Comparison of ENCODE assay signal across 29 cellular contexts in the genomic region with DNA sequence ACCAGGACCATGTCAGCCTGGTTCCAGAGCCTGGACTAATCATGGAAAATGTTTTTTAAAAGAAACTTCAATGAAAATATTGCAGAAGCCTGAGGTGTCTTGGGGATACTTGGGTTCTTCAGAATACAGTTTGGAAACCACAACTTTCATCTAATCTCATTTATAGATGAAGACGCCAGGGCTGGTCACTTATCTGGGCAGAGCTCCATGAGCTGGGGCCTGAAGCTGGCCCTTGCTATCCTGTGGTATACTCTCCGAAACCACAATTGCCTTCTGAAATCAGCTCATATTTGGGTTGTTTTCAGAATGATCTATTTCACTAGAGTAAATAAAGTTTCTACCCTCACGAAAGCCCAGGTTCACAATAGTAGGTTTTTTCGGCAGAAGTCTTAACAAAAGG. TPM values are rescaled to one million over a fixed set of nuclear protein-coding genes. Genes with fewer than 3 reads are reported as not detected.
"Had no signal": no experiment of that assay in that cellular context is flagged by ENCODE, and none has a peak within 500 bp of the region (broad histone marks: within the 10 kb centered on the region; RNA-seq: fewer than 3 reads in every experiment).

No MANE protein-coding gene starts in this region.

- H3K4me3 Mint-ChIP-seq: activated CD8-positive, alpha-beta T cell treated with anti-CD3 and anti-CD28 coated beads for 36 hours; activated naive CD4-positive, alpha-beta T cell treated with anti-CD3 and anti-CD28 coated beads, Interleukin-2, amount 10 ng/mL, durations not matched to agents 7 days and 5 days; activated T-cell treated with anti-CD3 and anti-CD28 coated beads, Interleukin-2, amount 50 U/mL, for 72 hours; T-helper 17 cell had no signal

- DNase-seq: activated CD4-positive, alpha-beta T cell treated with anti-CD3 and anti-CD28 coated beads for 4 hours; activated CD8-positive, alpha-beta memory T cell treated with anti-CD3 and anti-CD28 coated beads, Interleukin-2, amount 50 U/mL, for 4 hours; activated CD8-positive, alpha-beta T cell treated with anti-CD3 and anti-CD28 coated beads for 36 hours; activated gamma-delta T cell treated with Interleukin-2 at 50 U/mL for 16 hours; activated naive CD4-positive, alpha-beta T cell treated with anti-CD3 and anti-CD28 coated beads, Interleukin-2, amount 10 ng/mL, durations not matched to agents 7 days and 5 days; activated T-cell treated with anti-CD3 and anti-CD28 coated beads, Interleukin-2, amount 50 U/mL, for 72 hours; aorta; central memory CD4-positive, alpha-beta T cell; MG63; NCI-H1092 treated with DMSO at 0.1 percent for 48 hours; NCI-H1417 treated with DMSO at 0.1 percent for 48 hours; NCI-H1694; NCI-H2029; NCI-H2107; NCI-H2171 treated with DMSO at 0.1 percent for 48 hours; NCI-H226; NCI-H526; NCI-H774; NK-92 treated with Interleukin-12 subunit alpha and Interleukin-12 subunit beta, amount 100 ng/mL, for 24 hours; PC-3; SHP77; T-helper 17 cell; T-helper 9 cell; WERI-Rb-1 had no signal

- H3K27me3 ChIP-seq: breast epithelium, MG63, SJSA1 had no signal

- H3K36me3 Mint-ChIP-seq: activated naive CD4-positive, alpha-beta T cell treated with anti-CD3 and anti-CD28 coated beads, Interleukin-2, amount 10 ng/mL, durations not matched to agents 7 days and 5 days had no signal

- H3K4me3 ChIP-seq: breast epithelium, MG63, SJSA1 had no signal

- H3K27me3 Mint-ChIP-seq: activated CD8-positive, alpha-beta T cell treated with anti-CD3 and anti-CD28 coated beads for 36 hours had no signal

- H3K4me1 ChIP-seq: breast epithelium, SJSA1 had no signal

- H3K36me3 ChIP-seq: breast epithelium, MG63, SJSA1, WERI-Rb-1 had no signal

- H3K9me3 Mint-ChIP-seq: activated CD8-positive, alpha-beta T cell treated with anti-CD3 and anti-CD28 coated beads for 36 hours; activated naive CD4-positive, alpha-beta T cell treated with anti-CD3 and anti-CD28 coated beads, Interleukin-2, amount 10 ng/mL, durations not matched to agents 7 days and 5 days; activated T-helper 2 cell treated with anti-CD3 and anti-CD28 coated beads, Interferon-gamma antibody, Interleukin-2, Interleukin-4, amounts not matched to agents 10 μg/mL and 5 μg/mL and 100 μg/mL, durations not matched to agents 14 hours and 24 hours and 36 hours had no signal

- H3K27ac Mint-ChIP-seq: activated naive CD4-positive, alpha-beta T cell treated with anti-CD3 and anti-CD28 coated beads, Interleukin-2, amount 10 ng/mL, durations not matched to agents 7 days and 5 days; activated T-cell treated with anti-CD3 and anti-CD28 coated beads, Interleukin-2, amount 50 U/mL, for 72 hours; activated T-helper 2 cell treated with anti-CD3 and anti-CD28 coated beads, Interferon-gamma antibody, Interleukin-2, Interleukin-4, amounts not matched to agents 10 μg/mL and 5 μg/mL and 100 μg/mL, durations not matched to agents 14 hours and 24 hours and 36 hours; T-helper 17 cell had no signal

- ATAC-seq: activated CD8-positive, alpha-beta T cell treated with anti-CD3 and anti-CD28 coated beads for 36 hours; activated T-cell treated with anti-CD3 and anti-CD28 coated beads, Interleukin-2, amount 50 U/mL, for 72 hours; PC-3; SK-N-SH treated with all-trans-retinoic acid at 6 μM for 48 hours; T-helper 17 cell had no signal

- H3K27ac ChIP-seq: breast epithelium, SJSA1, WERI-Rb-1 had no signal

RNA-seq across cellular contexts. Expression of a gene that starts 4.2 kb away (rescaled TPM):
- total RNA-seq: NCI-H460, PC-3, SJSA1, T-helper 17 cell had no signal
- polyA plus RNA-seq: aorta had no signal
